ENCODE assay signal across 11 cellular contexts in the genomic region with DNA sequence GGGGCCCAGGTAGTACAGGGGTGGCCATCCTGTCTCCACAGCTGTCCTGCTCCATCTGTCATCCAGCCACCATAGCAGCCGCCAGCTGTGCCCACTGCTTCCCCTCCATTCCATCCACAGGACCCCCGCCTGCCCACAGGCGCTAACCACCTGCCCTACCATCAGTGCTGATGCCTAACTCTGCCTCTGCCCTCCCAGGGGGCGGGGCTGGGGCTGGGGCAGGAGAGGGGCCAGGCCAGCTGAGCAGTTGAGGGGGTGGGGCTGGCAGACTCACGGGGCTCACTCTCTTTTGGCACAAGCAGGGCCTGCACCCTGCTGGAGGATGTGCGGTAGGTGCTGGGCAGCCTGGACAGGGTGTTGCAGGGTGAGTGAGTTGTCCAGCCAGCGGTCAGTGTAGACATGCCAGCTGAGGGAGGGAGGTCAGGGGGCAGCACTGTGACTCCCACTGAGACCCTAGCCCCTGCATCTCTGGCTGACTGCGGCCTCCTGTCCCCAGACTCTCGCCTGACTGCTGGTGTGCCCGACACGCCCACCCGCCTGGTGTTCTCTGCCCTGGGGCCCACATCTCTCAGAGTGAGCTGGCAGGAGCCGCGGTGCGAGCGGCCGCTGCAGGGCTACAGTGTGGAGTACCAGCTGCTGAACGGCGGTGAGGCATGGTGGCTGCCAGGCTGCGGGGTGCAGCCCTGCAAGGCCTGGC. TPM values are rescaled to one million over a fixed set of nuclear protein-coding genes. Genes with fewer than 3 reads are reported as not detected.
DNase-seq lines count a peak whose midpoint lies in the region; ATAC-seq, FAIRE-seq and TF ChIP-seq lines count a peak whose summit lies in the region.
"Had no signal": no experiment of that assay in that cellular context is flagged by ENCODE, and none has a peak within 500 bp of the region (broad histone marks: within the 10 kb centered on the region; RNA-seq: fewer than 3 reads in every experiment).

No MANE protein-coding gene starts in this region.

- H3K27ac ChIP-seq in Karpas-422 (ENCODE audit: low read length) (no peak overlapping the region), osteoblast (ENCODE audit: low read depth, low read length) (no peak overlapping the region), small intestine (ENCODE audit: low read depth in 1 of 2, low read length in 1 of 2) (no peak overlapping the region)

- peaks cover 14% of the 10 kb centered on the region for H3K4me1 ChIP-seq in Karpas-422 (ENCODE audit: low read length)
- H3K4me1 ChIP-seq in osteoblast (ENCODE audit: insufficient read depth, low read length): peaks cover 10% of the 10 kb centered on the region
- no peaks in the 10 kb centered on the region for H3K4me1 ChIP-seq in small intestine (ENCODE audit: control insufficient read depth in 2 of 2, insufficient read depth in 1 of 2, low read depth in 1 of 2, low read length in 1 of 2)

- DNase-seq in activated CD4-positive, alpha-beta T cell treated with anti-CD3 and anti-CD28 coated beads for 36 hours: peak; percentile 42
- no peak for DNase-seq in activated CD4-positive, alpha-beta T cell treated with anti-CD3 and anti-CD28 coated beads for 1 hour
- peak; percentile 65 for DNase-seq in Karpas-422
- peak; percentile 92 for DNase-seq in osteoblast (ENCODE audit: insufficient read length, low spot score, missing footprints)
- DNase-seq in small intestine: no peak
- no peak for DNase-seq in pons (ENCODE audit: low spot score)
- DNase-seq: head of caudate nucleus, NCI-H1092 had no signal

- no peak for FAIRE-seq in small intestine (lab: Jason Lieb, UNC)
- FAIRE-seq: GM18507 had no signal

- H3K4me1 Mint-ChIP-seq in activated CD4-positive, alpha-beta T cell treated with anti-CD3 and anti-CD28 coated beads for 36 hours: peaks cover 10% of the 10 kb centered on the region
- H3K4me1 Mint-ChIP-seq in activated T-helper 17 cell treated with anti-CD3 and anti-CD28 coated beads, Interleukin-2, amount 50 U/mL, for 72 hours: peaks cover 5% of the 10 kb centered on the region

- intact Hi-C loops in activated CD4-positive, alpha-beta T cell treated with anti-CD3 and anti-CD28 coated beads for 36 hours (cut with DNase I, micrococcal nuclease): no loop called here

- H4K20me1 ChIP-seq in Karpas-422 (ENCODE audit: insufficient read depth, low read depth, low read length) (no peaks in the 10 kb centered on the region), osteoblast (ENCODE audit: insufficient read depth, low read length) (no peaks in the 10 kb centered on the region)

- H3K9me3 ChIP-seq in Karpas-422 (ENCODE audit: low read length) (no peaks in the 10 kb centered on the region), osteoblast (ENCODE audit: low read depth, low read length) (no peaks in the 10 kb centered on the region), small intestine (ENCODE audit: control insufficient read depth, low read depth) (no peaks in the 10 kb centered on the region)

- CTCF ChIA-PET in activated CD4-positive, alpha-beta T cell treated with anti-CD3 and anti-CD28 coated beads for 36 hours (lab: Charles Lee): interaction anchor here (0.6 to 2.1 kb wide), 2 partner anchors 10 to 74 kb away, joined by 3 to 7 read pairs; a partner anchor contains a TSS

- H2AFZ ChIP-seq in Karpas-422 (ENCODE audit: low read length) (no peak overlapping the region), osteoblast (ENCODE audit: low read length) (no peak overlapping the region)

- H3K36me3 ChIP-seq in Karpas-422 (ENCODE audit: insufficient read depth, low read length) (no peaks in the 10 kb centered on the region), osteoblast (ENCODE audit: insufficient read depth, low read length) (no peaks in the 10 kb centered on the region), small intestine (ENCODE audit: control insufficient read depth in 2 of 2, insufficient read depth in 2 of 2, low read length in 2 of 2) (peaks cover 9 to 21% of the 10 kb centered on the region in 2 donors)

- H3K27me3 ChIP-seq in Karpas-422 (ENCODE audit: low read length): no peaks in the 10 kb centered on the region
- H3K27me3 ChIP-seq in osteoblast (ENCODE audit: insufficient read depth, low read length): no peaks in the 10 kb centered on the region
- H3K27me3 ChIP-seq in small intestine (ENCODE audit: control insufficient read depth in 2 of 2, insufficient read depth in 2 of 2, low read length in 2 of 2): no peaks in the 10 kb centered on the region

- no peaks in the 10 kb centered on the region for H3K27me3 Mint-ChIP-seq in activated CD4-positive, alpha-beta T cell treated with anti-CD3 and anti-CD28 coated beads for 36 hours
- H3K27me3 Mint-ChIP-seq in activated T-helper 17 cell treated with anti-CD3 and anti-CD28 coated beads, Interleukin-2, amount 50 U/mL, for 72 hours: no peaks in the 10 kb centered on the region

- ATAC-seq in activated CD4-positive, alpha-beta T cell treated with anti-CD3 and anti-CD28 coated beads for 36 hours: no peak
- ATAC-seq in activated T-helper 17 cell treated with anti-CD3 and anti-CD28 coated beads, Interleukin-2, amount 50 U/mL, for 72 hours (replicated peaks): no peak
- ATAC-seq in HG03442 (IDR thresholded peaks at IDR 0.05; ENCODE audit: unreplicated experiment): no peak

- peak overlapping the region; percentile 22 for H3K4me3 Mint-ChIP-seq in activated CD4-positive, alpha-beta T cell treated with anti-CD3 and anti-CD28 coated beads for 36 hours
- peak overlapping the region; percentile 65 for H3K4me3 Mint-ChIP-seq in activated T-helper 17 cell treated with anti-CD3 and anti-CD28 coated beads, Interleukin-2, amount 50 U/mL, for 72 hours

- no peaks in the 10 kb centered on the region for H3K36me3 Mint-ChIP-seq in activated CD4-positive, alpha-beta T cell treated with anti-CD3 and anti-CD28 coated beads for 36 hours (ENCODE audit: low read depth)
- no peaks in the 10 kb centered on the region for H3K36me3 Mint-ChIP-seq in activated T-helper 17 cell treated with anti-CD3 and anti-CD28 coated beads, Interleukin-2, amount 50 U/mL, for 72 hours (ENCODE audit: low read depth)

- no peaks in the 10 kb centered on the region for H3K9me2 ChIP-seq in Karpas-422 (replicated peaks; ENCODE audit: insufficient read depth, low read length)

- H3K4me3 ChIP-seq in Karpas-422 (ENCODE audit: low read length): no peak overlapping the region
- H3K4me3 ChIP-seq in osteoblast (ENCODE audit: insufficient read depth, low read length): no peak overlapping the region
- no peak overlapping the region for H3K4me3 ChIP-seq in small intestine (ENCODE audit: low read depth in 1 of 2, low read length in 2 of 2)

- H3K79me2 ChIP-seq in Karpas-422 (ENCODE audit: low read length) (no peaks in the 10 kb centered on the region), osteoblast (ENCODE audit: insufficient read depth, low read length) (no peaks in the 10 kb centered on the region)

- no peak overlapping the region for H3K27ac Mint-ChIP-seq in activated CD4-positive, alpha-beta T cell treated with anti-CD3 and anti-CD28 coated beads for 36 hours
- H3K27ac Mint-ChIP-seq in activated T-helper 17 cell treated with anti-CD3 and anti-CD28 coated beads, Interleukin-2, amount 50 U/mL, for 72 hours: peak overlapping the region; percentile 51

- H3K4me2 ChIP-seq in Karpas-422 (ENCODE audit: low read depth, low read length, poor library complexity, severe bottlenecking) (no peak overlapping the region), osteoblast (ENCODE audit: insufficient read depth, low read length) (no peak overlapping the region)

- 36 to 62% (median 49%) methylated on average over 20 of the region's 20 CpGs for WGBS in small intestine, 3 donors

- no peaks in the 10 kb centered on the region for H3K9me3 Mint-ChIP-seq in activated CD4-positive, alpha-beta T cell treated with anti-CD3 and anti-CD28 coated beads for 36 hours (ENCODE audit: low read depth)
- H3K9me3 Mint-ChIP-seq in activated T-helper 17 cell treated with anti-CD3 and anti-CD28 coated beads, Interleukin-2, amount 50 U/mL, for 72 hours: no peaks in the 10 kb centered on the region

- no peak for TF ChIP-seq CTCF in osteoblast (IDR thresholded peaks at IDR 0.05; ENCODE audit: extremely low read depth, low read depth, low read length)

- no peak overlapping the region for H3K9ac ChIP-seq in Karpas-422 (ENCODE audit: low read length)

- POLR2A ChIA-PET in activated CD4-positive, alpha-beta T cell treated with anti-CD3 and anti-CD28 coated beads for 36 hours (lab: Charles Lee): interaction anchor here (0.6 to 2.0 kb wide), 2 partner anchors 18 to 29 kb away, joined by 7 to 8 read pairs; a partner anchor contains a TSS

RNA-seq across cellular contexts. Expression of a gene that starts 9.6 kb away (rescaled TPM):
- 10 to 100 TPM; 50.3 to 63.2 TPM for total RNA-seq in activated CD4-positive, alpha-beta T cell treated with anti-CD3 and anti-CD28 coated beads for 36 hours
- total RNA-seq in Karpas-422 (2014; rRNA removed; shearing (Covaris generic); ENCODE audit: low replicate concordance): 23.9 and 28.3 TPM in 2 replicates
- total RNA-seq in activated T-helper 17 cell treated with anti-CD3 and anti-CD28 coated beads, Interleukin-2, amount 50 U/mL, for 72 hours: 10 to 100 TPM; 43.4 to 51.4 TPM
- total RNA-seq in osteoblast: 25.3 and 27.7 TPM in 2 replicates
- polyA plus RNA-seq in small intestine: 100 to 1,000 TPM in 1 of 3 donors, 10 to 100 TPM in 2; 43.4 to 116 (median 83.5) TPM

RNA-seq across cellular contexts. Expression of a gene that starts 29.3 kb away (rescaled TPM):
- 10 to 100 TPM; 24.5 to 33.7 TPM for total RNA-seq in activated CD4-positive, alpha-beta T cell treated with anti-CD3 and anti-CD28 coated beads for 36 hours
- total RNA-seq in Karpas-422 (2014; rRNA removed; shearing (Covaris generic); ENCODE audit: low replicate concordance): 22.9 and 49.0 TPM in 2 replicates
- 10 to 100 TPM; 19.0 to 22.1 TPM for total RNA-seq in activated T-helper 17 cell treated with anti-CD3 and anti-CD28 coated beads, Interleukin-2, amount 50 U/mL, for 72 hours
- total RNA-seq in osteoblast: 18.5 and 23.6 TPM in 2 replicates
- polyA plus RNA-seq in small intestine: 10 to 100 TPM in 2 of 3 donors, 1 to 10 TPM in 1; 8.9 to 20.0 (median 12.7) TPM

RNA-seq across cellular contexts. Expression of a gene that starts 34.1 kb away (rescaled TPM):
- 1 to 10 TPM in 1 of 2 experiments, under 1 TPM in 1; 0.62 to 1.5 TPM for total RNA-seq in activated CD4-positive, alpha-beta T cell treated with anti-CD3 and anti-CD28 coated beads for 36 hours
- total RNA-seq in Karpas-422 (2014; rRNA removed; shearing (Covaris generic); ENCODE audit: low replicate concordance): 0.11 and 0.19 TPM in 2 replicates
- 1 to 10 TPM in 1 of 2 donors, under 1 TPM in 1; 0.54 to 1.2 TPM for total RNA-seq in activated T-helper 17 cell treated with anti-CD3 and anti-CD28 coated beads, Interleukin-2, amount 50 U/mL, for 72 hours
- 0.29 and 0.36 TPM in 2 replicates for total RNA-seq in osteoblast
- polyA plus RNA-seq in small intestine: 100 to 1,000 TPM; 100 to 288 (median 210) TPM

Comparison
In these comparisons a context has a peak if more than half of its experiments do, and no peak if none do; other contexts are left out.
1. DNase-seq: peak in activated CD4-positive, alpha-beta T cell treated with anti-CD3 and anti-CD28 coated beads for 36 hours (single experiment), Karpas-422 (single experiment) and osteoblast (single experiment); none in activated CD4-positive, alpha-beta T cell treated with anti-CD3 and anti-CD28 coated beads for 1 hour (single experiment), small intestine (single experiment) and pons (single experiment).